Comparison of ENCODE assay signal across 8 cellular contexts in the genomic region with DNA sequence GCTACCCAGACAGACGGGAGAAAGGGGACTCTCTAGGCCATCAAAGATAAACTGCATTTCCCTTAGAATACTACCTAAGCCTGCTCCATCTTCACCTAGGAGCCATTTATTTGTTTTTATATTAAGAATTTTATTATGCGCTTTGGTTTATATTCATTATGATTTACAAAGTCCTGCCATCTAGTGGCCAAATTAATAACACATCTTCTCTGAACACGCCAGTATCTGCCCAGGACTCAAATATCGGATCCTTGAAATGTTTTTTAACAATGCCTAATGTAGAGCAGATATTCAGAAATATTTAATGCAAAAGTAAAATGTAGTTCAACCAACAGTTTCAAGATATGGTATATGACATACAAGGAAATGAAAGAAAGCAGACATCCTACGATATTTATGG.
DNase-seq lines count a peak whose midpoint lies in the region; ATAC-seq and TF ChIP-seq lines count a peak whose summit lies in the region.

No MANE protein-coding gene starts in this region.

- no peak for ATAC-seq in HG03108 (IDR thresholded peaks at IDR 0.05; ENCODE audit: unreplicated experiment)

- H3K4me3 ChIP-seq in AG04449 (ENCODE audit: low read depth, low read length) (no peak overlapping the region), OCI-LY3 (ENCODE audit: low read length) (peak overlapping the region; percentile 59)

- no peaks in the 10 kb centered on the region for H3K79me2 ChIP-seq in OCI-LY3 (ENCODE audit: low read length)

- H2AFZ ChIP-seq in OCI-LY3 (ENCODE audit: low read depth, low read length), result no peak overlapping the region

- H3K4me1 ChIP-seq in OCI-LY3 (ENCODE audit: low read length), result peaks cover 9% of the 10 kb centered on the region

- no peaks in the 10 kb centered on the region for H4K20me1 ChIP-seq in OCI-LY3 (ENCODE audit: insufficient read depth, low read length)

- in situ Hi-C loops in GM13976 (cut with MboI; ENCODE audit: low sequenced_read_pairs, unreplicated experiment), result no loop called here

- peak overlapping the region; percentile 74 for H3K4me2 ChIP-seq in OCI-LY3 (ENCODE audit: low read length)

- H3K27me3 ChIP-seq in OCI-LY3 (ENCODE audit: low read depth, low read length), result peaks cover 25% of the 10 kb centered on the region

- no peaks in the 10 kb centered on the region for H3K9me3 ChIP-seq in OCI-LY3 (ENCODE audit: insufficient read depth, low read length)

- CTCF ChIA-PET in AG04449 (lab: Yijun Ruan, JAX), result interaction anchor here (0.9 to 2.5 kb wide), 7 partner anchors 8 to 690 kb away, joined by 3 to 12 read pairs (median 6); a partner anchor contains a TSS

- H3K36me3 ChIP-seq in OCI-LY3 (replicated peaks; ENCODE audit: low read depth, low read length), result no peaks in the 10 kb centered on the region

- peak; percentile 12 for TF ChIP-seq CTCF in AG04449 (IDR thresholded peaks at IDR 0.05; ENCODE audit: insufficient read depth, low read length, missing control alignments)
- TF ChIP-seq CTCF in GM13976 (IDR thresholded peaks at IDR 0.05; ENCODE audit: borderline replicate concordance, control extremely low read depth, extremely low read depth, insufficient read depth, missing control alignments), result peak; percentile 43
- peak; percentile 57 for TF ChIP-seq CTCF in OCI-LY3 (IDR thresholded peaks at IDR 0.05; ENCODE audit: low read depth, low read length)

- no peak for DNase-seq in AG04449 (ENCODE audit: low read depth, low spot score)
- no peak for DNase-seq in GM13976 (ENCODE audit: low spot score)
- DNase-seq in fibroblast of gingiva (ENCODE audit: low read depth), result peak; percentile 4
- peak; percentile 58 for DNase-seq in superior temporal gyrus (ENCODE audit: extremely low spot score)
- DNase-seq in NCI-H187 (lab: John Stamatoyannopoulos, UW), result no peak
- DNase-seq in islet precursor cell, result no peak

- H3K27ac ChIP-seq in OCI-LY3 (ENCODE audit: low read length), result no peak overlapping the region

- no peak overlapping the region for H3K9ac ChIP-seq in OCI-LY3 (ENCODE audit: low read length)

- POLR2A ChIA-PET in AG04449 (lab: Yijun Ruan, JAX), result no interaction called here

Comparison
In these comparisons a context has a peak if more than half of its experiments do, and no peak if none do; other contexts are left out.
1. DNase-seq: peak in fibroblast of gingiva (single experiment) and superior temporal gyrus (single experiment); none in AG04449 (single experiment), GM13976 (single experiment), NCI-H187 (0 of 2) and islet precursor cell (single experiment).
2. Peak in every context shown above with its lines, with median percentiles within 50 percentile points of each other: CTCF ChIP-seq.